Comparison of ENCODE assay signal across 8 cellular contexts in the genomic region with DNA sequence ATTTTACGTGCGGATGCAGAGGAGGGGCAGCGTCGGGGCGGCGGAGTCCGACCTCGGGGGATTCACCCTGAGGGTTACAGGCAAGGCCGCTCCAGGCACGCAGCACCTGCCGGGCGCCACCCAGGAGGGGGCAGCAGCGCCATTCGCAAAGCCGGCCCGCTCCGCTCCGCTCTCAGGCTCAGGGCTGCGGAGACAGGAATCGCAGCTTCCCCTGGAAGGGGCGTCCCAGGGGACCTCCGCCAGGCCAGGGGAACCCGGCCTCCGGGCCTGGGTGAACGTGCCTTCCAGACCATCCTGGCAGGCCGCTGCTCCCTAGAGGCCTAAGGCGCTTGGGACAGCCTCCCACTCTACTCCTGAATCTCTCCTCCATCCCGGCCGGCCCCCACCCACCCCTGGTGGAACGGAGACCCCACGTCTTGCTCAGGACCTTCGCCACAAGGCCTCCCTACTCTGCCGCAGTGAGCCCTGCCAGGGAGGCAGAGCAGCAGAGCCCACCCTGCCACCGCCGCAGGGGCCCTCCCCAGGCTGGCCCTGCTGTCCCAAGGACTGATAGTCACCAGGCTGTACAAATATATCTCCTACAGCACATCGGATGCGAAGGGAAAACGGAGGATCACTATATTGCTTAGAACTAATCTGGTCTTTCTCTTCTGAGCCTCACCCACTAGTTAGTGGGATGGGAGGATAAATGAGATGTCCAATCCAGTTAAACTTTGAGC.
DNase-seq lines count a peak whose midpoint lies in the region; ATAC-seq, FAIRE-seq and TF ChIP-seq lines count a peak whose summit lies in the region.

No MANE protein-coding gene starts in this region.

- intact Hi-C loops in activated CD4-positive, alpha-beta T cell treated with anti-CD3 and anti-CD28 coated beads for 36 hours (cut with DNase I, micrococcal nuclease), result loop anchor here (1.0 to 10.0 kb wide), 5 partner anchors 296 to 982 kb away; no protein-coding TSS in a partner anchor
- intact Hi-C loops in lower lobe of right lung (cut with DNase I), result no loop called here

- H3K36me3 Mint-ChIP-seq in activated CD4-positive, alpha-beta T cell treated with anti-CD3 and anti-CD28 coated beads for 36 hours (ENCODE audit: low read depth), result no peaks in the 10 kb centered on the region

- peak; percentile 69 for TF ChIP-seq CTCF in D721Med (IDR thresholded peaks at IDR 0.05; ENCODE audit: insufficient read depth, missing control alignments)
- TF ChIP-seq CTCF in coronary artery (IDR thresholded peaks at IDR 0.05), result peak; percentile 28
- peak; percentile 77 for TF ChIP-seq CTCF in lower lobe of right lung (IDR thresholded peaks at IDR 0.05)

- H3K27ac Mint-ChIP-seq in activated CD4-positive, alpha-beta T cell treated with anti-CD3 and anti-CD28 coated beads for 36 hours, result no peak overlapping the region

- no peaks in the 10 kb centered on the region for H3K9me3 ChIP-seq in lower lobe of right lung

- no peak overlapping the region for H3K4me3 Mint-ChIP-seq in activated CD4-positive, alpha-beta T cell treated with anti-CD3 and anti-CD28 coated beads for 36 hours

- peaks cover 22% of the 10 kb centered on the region for H3K4me1 ChIP-seq in lower lobe of right lung

- H3K27me3 ChIP-seq in lower lobe of right lung (ENCODE audit: low read depth), result no peaks in the 10 kb centered on the region

- DNase-seq in D721Med (ENCODE audit: insufficient read length, low spot score) (no peak), HuH-7 (ENCODE audit: low spot score) (peak; percentile 96), coronary artery (ENCODE audit: low spot score) (no peak), lower lobe of right lung (peak; percentile 86), foreskin melanocyte (no peak)
- peak; percentile 88 for DNase-seq in activated CD4-positive, alpha-beta T cell treated with anti-CD3 and anti-CD28 coated beads for 36 hours
- peak; percentile 21 for DNase-seq in stimulated activated CD8-positive, alpha-beta memory T cell treated with anti-CD3 and anti-CD28 coated beads, Interleukin-15, amount 100 ng/mL, for 1 hour (ENCODE audit: low read depth)

- H3K4me3 ChIP-seq in coronary artery, result peak overlapping the region; percentile 54
- peak overlapping the region; percentile 25 for H3K4me3 ChIP-seq in lower lobe of right lung

- no peaks in the 10 kb centered on the region for H3K36me3 ChIP-seq in lower lobe of right lung

- H3K9me3 Mint-ChIP-seq in activated CD4-positive, alpha-beta T cell treated with anti-CD3 and anti-CD28 coated beads for 36 hours (ENCODE audit: low read depth), result peaks cover 4% of the 10 kb centered on the region

- peak; percentile 92 for ATAC-seq in GM21526 (IDR thresholded peaks at IDR 0.05; ENCODE audit: low FRiP score, unreplicated experiment)
- ATAC-seq in activated CD4-positive, alpha-beta T cell treated with anti-CD3 and anti-CD28 coated beads for 36 hours, result peak; percentile 94
- peak; percentile 93 to 94 for ATAC-seq in lower lobe of right lung

- peaks cover 11% of the 10 kb centered on the region for H3K27me3 Mint-ChIP-seq in activated CD4-positive, alpha-beta T cell treated with anti-CD3 and anti-CD28 coated beads for 36 hours

- CTCF ChIA-PET in activated CD4-positive, alpha-beta T cell treated with anti-CD3 and anti-CD28 coated beads for 36 hours (lab: Charles Lee), result interaction anchor here (0.7 to 3.7 kb wide), 17 partner anchors 9 to 391 kb away, joined by 3 to 32 read pairs (median 4); no protein-coding TSS in a partner anchor

- H3K4me1 Mint-ChIP-seq in activated CD4-positive, alpha-beta T cell treated with anti-CD3 and anti-CD28 coated beads for 36 hours, result peaks cover 12% of the 10 kb centered on the region

- POLR2A ChIA-PET in activated CD4-positive, alpha-beta T cell treated with anti-CD3 and anti-CD28 coated beads for 36 hours (lab: Charles Lee), result no interaction called here

- peak overlapping the region in 1 of 2 donors; percentile 25 for H3K27ac ChIP-seq in coronary artery
- H3K27ac ChIP-seq in lower lobe of right lung, result no peak overlapping the region

- no peak for FAIRE-seq in D721Med (lab: Jason Lieb, UNC)

Comparison
In these comparisons a context has a peak if more than half of its experiments do, and no peak if none do; other contexts are left out.
1. DNase-seq: peak in HuH-7 (single experiment), activated CD4-positive, alpha-beta T cell treated with anti-CD3 and anti-CD28 coated beads for 36 hours (single experiment), lower lobe of right lung (single experiment) and stimulated activated CD8-positive, alpha-beta memory T cell treated with anti-CD3 and anti-CD28 coated beads, Interleukin-15, amount 100 ng/mL, for 1 hour (single experiment); none in D721Med (single experiment), coronary artery (single experiment) and foreskin melanocyte (single experiment).
2. Peak in every context shown above with its lines, with median percentiles within 50 percentile points of each other: CTCF ChIP-seq and ATAC-seq.